20 cellular contexts compared by ENCODE assay signal in the genomic region with DNA sequence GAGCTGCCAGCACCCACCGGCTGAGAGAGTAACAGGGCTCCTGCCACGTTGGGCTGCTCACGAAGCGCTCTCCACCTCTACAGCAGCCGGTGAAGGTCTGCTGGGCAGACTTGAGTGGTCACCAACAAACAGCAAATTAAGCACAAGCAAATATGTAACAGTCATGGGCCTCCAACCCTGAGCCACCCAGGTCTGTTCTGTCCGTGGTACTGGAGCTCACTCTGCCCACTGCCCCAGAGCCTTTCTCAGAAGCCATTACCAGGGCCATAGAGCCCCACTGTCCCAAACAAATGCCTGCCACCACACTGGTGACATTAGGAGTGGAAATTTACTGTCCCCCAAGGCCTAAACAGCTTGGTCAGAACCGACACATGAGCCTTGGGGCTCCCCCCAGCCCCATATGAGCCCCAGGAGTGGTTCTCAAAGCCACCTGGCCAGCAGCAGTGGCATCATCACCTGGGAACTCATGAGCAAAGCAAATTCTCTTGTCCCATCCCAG. TPM values are rescaled to one million over a fixed set of nuclear protein-coding genes. Genes with fewer than 3 reads are reported as not detected.
DNase-seq lines count a peak whose midpoint lies in the region; ATAC-seq and TF ChIP-seq lines count a peak whose summit lies in the region.
"Had no signal": no experiment of that assay in that cellular context is flagged by ENCODE, and none has a peak within 500 bp of the region (broad histone marks: within the 10 kb centered on the region; RNA-seq: fewer than 3 reads in every experiment).

No MANE protein-coding gene starts in this region.

- ATAC-seq in thoracic aorta (ENCODE audit: insufficient number of reproducible peaks, low FRiP score, low read depth) (no peak), GM18861 (IDR thresholded peaks at IDR 0.05; ENCODE audit: unreplicated experiment) (no peak)

- H3K27me3 ChIP-seq in breast epithelium: no peaks in the 10 kb centered on the region
- no peaks in the 10 kb centered on the region for H3K27me3 ChIP-seq in neural progenitor cell
- no peaks in the 10 kb centered on the region for H3K27me3 ChIP-seq in thoracic aorta (replicated peaks; ENCODE audit: insufficient read depth)
- H3K27me3 ChIP-seq in A673 (replicated peaks; ENCODE audit: insufficient read depth, low read depth, low read length, poor library complexity): no peaks in the 10 kb centered on the region
- H3K27me3 ChIP-seq: thyroid gland had no signal

- no peak overlapping the region for H3K4me3 Mint-ChIP-seq in MCF 10A (ENCODE audit: unreplicated experiment)
- H3K4me3 Mint-ChIP-seq in brain: peak overlapping the region in 1 of 5 experiments; percentile 76
- peak overlapping the region; percentile 38 for H3K4me3 Mint-ChIP-seq in neural progenitor cell
- H3K4me3 Mint-ChIP-seq: activated CD4-positive, alpha-beta T cell treated with anti-CD3 and anti-CD28 coated beads, Interleukin-2, amount 10 ng/mL, durations not matched to agents 7 days and 5 days had no signal

- BruUV-seq in MCF 10A (replicated peaks; lab: Mats Ljungman, UMichigan): no TSS peak
- no TSS peak for BruUV-seq in A673 (replicated peaks; lab: Mats Ljungman, UMichigan)

- H3K4me1 Mint-ChIP-seq in MCF 10A (ENCODE audit: insufficient read depth, unreplicated experiment) (peaks cover 32% of the 10 kb centered on the region), brain (peaks cover 97% of the 10 kb centered on the region), neural progenitor cell (peaks cover 72% of the 10 kb centered on the region)

- H3K27me3 Mint-ChIP-seq in MCF 10A (ENCODE audit: insufficient read depth, unreplicated experiment): no peaks in the 10 kb centered on the region
- peaks cover 2% of the 10 kb centered on the region for H3K27me3 Mint-ChIP-seq in brain
- H3K27me3 Mint-ChIP-seq in neural progenitor cell (ENCODE audit: insufficient read depth, low read depth): peaks cover 5% of the 10 kb centered on the region
- H3K27me3 Mint-ChIP-seq: activated CD4-positive, alpha-beta T cell treated with anti-CD3 and anti-CD28 coated beads, Interleukin-2, amount 10 ng/mL, durations not matched to agents 7 days and 5 days had no signal

- no peak overlapping the region for H2AFZ ChIP-seq in neural progenitor cell (replicated peaks)

- H3K9ac ChIP-seq in neural progenitor cell: no peak overlapping the region

- H3K79me2 ChIP-seq in neural progenitor cell (ENCODE audit: low read depth): peaks cover 100% of the 10 kb centered on the region

- H3K36me3 Mint-ChIP-seq in MCF 10A (ENCODE audit: insufficient read depth, unreplicated experiment): no peaks in the 10 kb centered on the region
- peaks cover 42% of the 10 kb centered on the region for H3K36me3 Mint-ChIP-seq in brain
- peaks cover 22% of the 10 kb centered on the region for H3K36me3 Mint-ChIP-seq in neural progenitor cell

- DNase-seq in breast epithelium (ENCODE audit: low spot score in 2 of 2): no peak
- no peak for DNase-seq in MCF 10A (ENCODE audit: unreplicated experiment)
- no peak for DNase-seq in neural progenitor cell (ENCODE audit: low spot score)
- DNase-seq in thoracic aorta (ENCODE audit: low spot score): no peak
- DNase-seq in retina: no peak
- no peak for DNase-seq in A673 (ENCODE audit: low spot score)
- DNase-seq: activated CD4-positive, alpha-beta T cell treated with anti-CD3 and anti-CD28 coated beads, Interleukin-2, amount 10 ng/mL, durations not matched to agents 7 days and 5 days; activated CD8-positive, alpha-beta memory T cell treated with anti-CD3 and anti-CD28 coated beads, Interleukin-2, amount 50 U/mL, for 48 hours; activated gamma-delta T cell treated with Interleukin-2 at 50 U/mL for 16 hours; anterior cingulate cortex; C1 segment of cervical spinal cord; GF-D8; kidney glomerular epithelial cell; NCI-H146; NCI-H226; small intestine; stimulated activated CD4-positive, alpha-beta T cell treated with anti-CD3 and anti-CD28 coated beads, Interleukin-4, amount 100 ng/mL, for 24 hours; thyroid gland had no signal

- CTCF ChIA-PET in MCF 10A (lab: Yijun Ruan, JAX) (interaction anchor here (0.6 kb wide), 1 partner anchor 415 kb away, joined by 3 read pairs; no protein-coding TSS in a partner anchor), A673 (lab: Charles Lee) (no interaction called here)

- POLR2A ChIA-PET in MCF 10A (lab: Yijun Ruan, JAX) (no interaction called here), A673 (lab: Charles Lee; ENCODE audit: low non-redundant PET) (no interaction called here)

- H3K36me3 ChIP-seq in breast epithelium (no peaks in the 10 kb centered on the region), neural progenitor cell (peaks cover 11% of the 10 kb centered on the region), thoracic aorta (no peaks in the 10 kb centered on the region), A673 (ENCODE audit: insufficient read depth, low read length, poor library complexity, severe bottlenecking) (no peaks in the 10 kb centered on the region)
- H3K36me3 ChIP-seq: thyroid gland had no signal

- peaks cover 100% of the 10 kb centered on the region for H4K20me1 ChIP-seq in neural progenitor cell (ENCODE audit: low read depth)

- no peak for TF ChIP-seq POLR2A in breast epithelium (IDR thresholded peaks at IDR 0.05)

- H3K9me3 Mint-ChIP-seq in MCF 10A (ENCODE audit: unreplicated experiment): no peaks in the 10 kb centered on the region
- no peaks in the 10 kb centered on the region for H3K9me3 Mint-ChIP-seq in brain
- H3K9me3 Mint-ChIP-seq in neural progenitor cell: no peaks in the 10 kb centered on the region
- H3K9me3 Mint-ChIP-seq: activated CD4-positive, alpha-beta T cell treated with anti-CD3 and anti-CD28 coated beads, Interleukin-2, amount 10 ng/mL, durations not matched to agents 7 days and 5 days had no signal

- intact Hi-C loops in breast epithelium (cut with DNase I; ENCODE audit: low total_unique reads) (no loop called here), MCF 10A (cut with micrococcal nuclease) (no loop called here), A673 (cut with micrococcal nuclease; ENCODE audit: unreplicated experiment) (no loop called here)

- H3K27ac ChIP-seq in breast epithelium (peak overlapping the region; percentile 83 to 90), neural progenitor cell (no peak overlapping the region), thoracic aorta (peak overlapping the region; percentile 80 to 89), A673 (ENCODE audit: low read depth, low read length, poor library complexity, severe bottlenecking) (no peak overlapping the region)

- H3K4me2 ChIP-seq in neural progenitor cell: peak overlapping the region; percentile 60

- H3K4me1 ChIP-seq in breast epithelium: peaks cover 8 to 32% of the 10 kb centered on the region in 2 donors
- peaks cover 84% of the 10 kb centered on the region for H3K4me1 ChIP-seq in neural progenitor cell
- peaks cover 29 to 65% of the 10 kb centered on the region in 2 donors for H3K4me1 ChIP-seq in thoracic aorta (ENCODE audit: control insufficient read depth in 1 of 2, low read depth in 2 of 2)
- H3K4me1 ChIP-seq in A673 (ENCODE audit: insufficient read depth, low read length, poor library complexity, severe bottlenecking): peaks cover 49% of the 10 kb centered on the region

- H3K27ac Mint-ChIP-seq in MCF 10A (ENCODE audit: low read depth, unreplicated experiment): no peak overlapping the region
- H3K27ac Mint-ChIP-seq in brain: peak overlapping the region; percentile 87 to 98 (median 93)
- no peak overlapping the region for H3K27ac Mint-ChIP-seq in neural progenitor cell
- H3K27ac Mint-ChIP-seq: activated CD4-positive, alpha-beta T cell treated with anti-CD3 and anti-CD28 coated beads, Interleukin-2, amount 10 ng/mL, durations not matched to agents 7 days and 5 days had no signal

- peaks cover 53% of the 10 kb centered on the region for H3F3A ChIP-seq in neural progenitor cell (ENCODE audit: low read depth)

- no peaks in the 10 kb centered on the region for H3K9me3 ChIP-seq in breast epithelium
- H3K9me3 ChIP-seq in neural progenitor cell (ENCODE audit: low read depth): no peaks in the 10 kb centered on the region
- H3K9me3 ChIP-seq in thoracic aorta: no peaks in the 10 kb centered on the region
- H3K9me3 ChIP-seq in A673 (ENCODE audit: low read depth, low read length, poor library complexity, severe bottlenecking): no peaks in the 10 kb centered on the region
- H3K9me3 ChIP-seq: thyroid gland had no signal

- no peak overlapping the region for H3K4me3 ChIP-seq in breast epithelium
- H3K4me3 ChIP-seq in neural progenitor cell: no peak overlapping the region
- no peak overlapping the region for H3K4me3 ChIP-seq in thoracic aorta
- no peak overlapping the region for H3K4me3 ChIP-seq in A673 (ENCODE audit: low read depth, low read length, poor library complexity, severe bottlenecking)
- H3K4me3 ChIP-seq: thyroid gland had no signal

- TF ChIP-seq CTCF in breast epithelium (IDR thresholded peaks at IDR 0.05) (no peak), MCF 10A (IDR thresholded peaks at IDR 0.05; ENCODE audit: unreplicated experiment) (no peak), brain (conservative IDR thresholded peaks at IDR 0.05) (no peak), neural progenitor cell (IDR thresholded peaks at IDR 0.05) (no peak), thoracic aorta (IDR thresholded peaks at IDR 0.05) (no peak), A673 (conservative IDR thresholded peaks at IDR 0.05; ENCODE audit: low read depth, low read length) (no peak)

RNA-seq across cellular contexts. Expression of a gene that starts 56.6 kb away (rescaled TPM):
- total RNA-seq in breast epithelium: 100 to 1,000 TPM in 2 of 3 donors, 10 to 100 TPM in 1; 66.1 to 227 (median 131) TPM
- 15.2 and 17.2 TPM in 2 replicates for total RNA-seq in MCF 10A (2022)
- polyA plus RNA-seq in brain (ENCODE audit: insufficient read depth, low read depth, low replicate concordance): 53.8 TPM
- total RNA-seq in neural progenitor cell (ENCODE audit: low replicate concordance): 169 and 184 TPM in 2 replicates
- total RNA-seq in thoracic aorta: 100 to 1,000 TPM; 121 to 131 TPM
- total RNA-seq in A673 (2021): 24.1 and 24.9 TPM in 2 replicates

Comparison
In these comparisons a context has a peak if more than half of its experiments do, and no peak if none do; other contexts are left out.
1. H3K27ac ChIP-seq: peak in breast epithelium (2 of 2) and thoracic aorta (2 of 2); none in neural progenitor cell (single experiment) and A673 (single experiment).
2. H3K27ac Mint-ChIP-seq: peak in brain (5 of 5); none in MCF 10A (single experiment) and neural progenitor cell (single experiment).